In the genomic region with DNA sequence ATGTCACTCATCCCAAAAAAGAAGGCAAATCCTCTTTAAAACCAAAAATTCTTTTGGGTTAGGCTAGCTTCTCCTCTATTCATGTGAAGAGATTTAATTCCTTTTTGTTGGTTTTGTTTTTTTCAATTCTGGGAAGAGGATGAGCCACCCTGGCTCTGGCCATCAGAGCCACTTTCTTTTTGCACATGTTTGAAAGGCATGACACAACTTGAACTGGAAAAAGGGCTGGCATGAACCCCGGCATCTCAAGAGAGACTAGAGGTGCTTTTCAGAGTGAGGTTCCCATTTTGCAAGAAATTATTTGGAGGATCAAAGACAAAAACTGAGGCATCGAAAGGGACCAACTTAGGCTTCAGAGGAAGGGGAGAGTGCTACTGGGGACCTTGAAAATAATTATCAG, we compare ENCODE assay signal across 26 cellular contexts.
A peak's percentile ranks its signal among the peaks of the same experiment; 100 is the strongest.
DNase-seq lines count a peak whose midpoint lies in the region; ATAC-seq, FAIRE-seq and TF ChIP-seq lines count a peak whose summit lies in the region.
"Had no signal": no experiment of that assay in that cellular context is flagged by ENCODE, and none has a peak within 500 bp of the region (broad histone marks: within the 10 kb centered on the region; RNA-seq: fewer than 3 reads in every experiment).

No MANE protein-coding gene starts in this region.

- intact Hi-C loops in Calu3 (cut with micrococcal nuclease; ENCODE audit: unreplicated experiment) (no loop called here), esophagus squamous epithelium (cut with DNase I) (no loop called here)

- H4K20me1 ChIP-seq in smooth muscle cell (ENCODE audit: low read depth) = peaks cover 74% of the 10 kb centered on the region

- peaks cover 80% of the 10 kb centered on the region for H3K79me2 ChIP-seq in smooth muscle cell (ENCODE audit: low read depth)

- FAIRE-seq in urothelium cell line (lab: Jason Lieb, UNC) (no peak), frontal cortex (lab: Jason Lieb, UNC) (no peak)
- FAIRE-seq: H1, small intestine had no signal

- peaks cover 88% of the 10 kb centered on the region for H3K4me1 Mint-ChIP-seq in Calu3 (ENCODE audit: low read depth, unreplicated experiment)

- no peak for TF ChIP-seq POLR2A in esophagus squamous epithelium (IDR thresholded peaks at IDR 0.05)

- H3K4me3 ChIP-seq in SJSA1 (no peak overlapping the region), esophagus squamous epithelium (no peak overlapping the region), smooth muscle cell (no peak overlapping the region)

- CTCF ChIA-PET in Calu3 (lab: Charles Lee) = interaction anchor here (0.9 to 1.0 kb wide), 2 partner anchors 19 to 40 kb away, joined by 3 to 5 read pairs; no protein-coding TSS in a partner anchor

- no peaks in the 10 kb centered on the region for H3K27me3 Mint-ChIP-seq in Calu3 (ENCODE audit: unreplicated experiment)

- H3K4me3 Mint-ChIP-seq in Calu3 (ENCODE audit: low read depth, unreplicated experiment) = no peak overlapping the region
- H3K4me3 Mint-ChIP-seq: activated CD8-positive, alpha-beta T cell treated with anti-CD3 and anti-CD28 coated beads, Interleukin-2, amount 10 ng/mL, durations not matched to agents 7 days and 5 days; IgD-negative memory B cell had no signal

- H3K27me3 ChIP-seq in SJSA1 (replicated peaks) (no peaks in the 10 kb centered on the region), esophagus squamous epithelium (no peaks in the 10 kb centered on the region), smooth muscle cell (ENCODE audit: low read depth) (no peaks in the 10 kb centered on the region)

- no peaks in the 10 kb centered on the region for H3K36me3 ChIP-seq in SJSA1
- no peaks in the 10 kb centered on the region for H3K36me3 ChIP-seq in esophagus squamous epithelium
- no peaks in the 10 kb centered on the region for H3K36me3 ChIP-seq in smooth muscle cell (ENCODE audit: low read depth)

- peak overlapping the region; percentile 90; the same call in 1 of the 2 replicates for H3K27ac ChIP-seq in SJSA1
- peak overlapping the region; percentile 30 to 83 (median 41) for H3K27ac ChIP-seq in esophagus squamous epithelium
- H3K27ac ChIP-seq in smooth muscle cell (ENCODE audit: low read depth) = peak overlapping the region; percentile 1
- H3K27ac ChIP-seq: RWPE1 had no signal

- TF ChIP-seq CTCF in Calu3 (IDR thresholded peaks at IDR 0.05; ENCODE audit: unreplicated experiment) (no peak), esophagus squamous epithelium (IDR thresholded peaks at IDR 0.05) (no peak), smooth muscle cell (IDR thresholded peaks at IDR 0.05; ENCODE audit: borderline replicate concordance, insufficient read depth, poor library complexity, severe bottlenecking) (no peak)

- no TSS peak for BruUV-seq in Calu3 (replicated peaks; lab: Mats Ljungman, UMichigan)

- no peak overlapping the region for H3K4me2 ChIP-seq in smooth muscle cell

- H3K9me3 ChIP-seq in SJSA1 (replicated peaks) (no peaks in the 10 kb centered on the region), esophagus squamous epithelium (no peaks in the 10 kb centered on the region), smooth muscle cell (replicated peaks; ENCODE audit: low read depth) (no peaks in the 10 kb centered on the region)

- no peaks in the 10 kb centered on the region for H3K9me3 Mint-ChIP-seq in Calu3 (ENCODE audit: low read depth, unreplicated experiment)
- H3K9me3 Mint-ChIP-seq: IgD-negative memory B cell had no signal

- H3K9ac ChIP-seq in smooth muscle cell (ENCODE audit: low read depth) = no peak overlapping the region

- peaks cover 67% of the 10 kb centered on the region for H3K36me3 Mint-ChIP-seq in Calu3 (ENCODE audit: insufficient read depth, unreplicated experiment)
- H3K36me3 Mint-ChIP-seq: IgD-negative memory B cell had no signal

- peaks cover 24% of the 10 kb centered on the region for H3F3A ChIP-seq in smooth muscle cell (ENCODE audit: low read depth)

- H3K27ac Mint-ChIP-seq in Calu3 (ENCODE audit: unreplicated experiment) = peak overlapping the region; percentile 81
- H3K27ac Mint-ChIP-seq: activated CD8-positive, alpha-beta T cell treated with anti-CD3 and anti-CD28 coated beads, Interleukin-2, amount 10 ng/mL, durations not matched to agents 7 days and 5 days had no signal

- peaks cover 84% of the 10 kb centered on the region for H3K4me1 ChIP-seq in SJSA1 (replicated peaks)
- peaks cover 33 to 100% (median 73%) of the 10 kb centered on the region in 3 donors for H3K4me1 ChIP-seq in esophagus squamous epithelium
- H3K4me1 ChIP-seq in smooth muscle cell (ENCODE audit: low read depth) = peaks cover 31% of the 10 kb centered on the region

- no peak for ATAC-seq in HG03469 (IDR thresholded peaks at IDR 0.05; ENCODE audit: unreplicated experiment)
- ATAC-seq: activated CD4-positive, CD25-positive, alpha-beta regulatory T cell treated with anti-CD3 and anti-CD28 coated beads, Interleukin-2, amount 50 U/mL, for 24 hours; activated CD8-positive, alpha-beta T cell treated with anti-CD3 and anti-CD28 coated beads, Interleukin-2, amount 10 ng/mL, durations not matched to agents 7 days and 5 days had no signal

- 49 to 64% methylated on average over 2 of the region's 2 CpGs for WGBS in esophagus squamous epithelium, 2 donors
- WGBS in smooth muscle cell (ENCODE audit: low lambda C conversion rate) = 91% methylated on average over 2 of the region's 2 CpGs

- DNase-seq in Calu3 (no peak), SJSA1 (ENCODE audit: low read depth in 1 of 2, low spot score in 2 of 2) (no peak), esophagus squamous epithelium (lab: John Stamatoyannopoulos, UW) (no peak), smooth muscle cell (lab: John Stamatoyannopoulos, UW; ENCODE audit: unreplicated experiment) (no peak), urothelium cell line (ENCODE audit: low spot score) (no peak), frontal cortex (ENCODE audit: low spot score in 2 of 2) (no peak), kidney tubule cell (ENCODE audit: low spot score) (no peak)
- DNase-seq: activated CD8-positive, alpha-beta T cell treated with anti-CD3 and anti-CD28 coated beads, Interleukin-2, amount 10 ng/mL, durations not matched to agents 7 days and 5 days; activated T-cell treated with anti-CD3 and anti-CD28 coated beads, Interleukin-2, amount 50 U/mL, for 1 hour; amniotic stem cell; central memory CD4-positive, alpha-beta T cell; left ventricle myocardium superior; NCI-H146; NCI-H2171; NCI-H524 treated with DMSO at 0.1 percent for 48 hours; posterior cingulate gyrus; small intestine; stimulated activated CD4-positive, alpha-beta T cell treated with anti-CD3 and anti-CD28 coated beads, Interleukin-4, amount 100 ng/mL, for 24 hours; stimulated activated naive CD4-positive, alpha-beta T cell treated with Interleukin-2 at 50 U/mL for 16 hours; T1000; trophoblast cell had no signal

- H2AFZ ChIP-seq in smooth muscle cell (ENCODE audit: low read depth) = no peak overlapping the region

Comparison
In these comparisons a context has a peak if more than half of its experiments do, and no peak if none do; other contexts are left out.
1. H3K27ac ChIP-seq: peak in every context shown above with its lines; median percentile 90 in SJSA1; 41 in esophagus squamous epithelium; 1 in smooth muscle cell.